In the genomic region with DNA sequence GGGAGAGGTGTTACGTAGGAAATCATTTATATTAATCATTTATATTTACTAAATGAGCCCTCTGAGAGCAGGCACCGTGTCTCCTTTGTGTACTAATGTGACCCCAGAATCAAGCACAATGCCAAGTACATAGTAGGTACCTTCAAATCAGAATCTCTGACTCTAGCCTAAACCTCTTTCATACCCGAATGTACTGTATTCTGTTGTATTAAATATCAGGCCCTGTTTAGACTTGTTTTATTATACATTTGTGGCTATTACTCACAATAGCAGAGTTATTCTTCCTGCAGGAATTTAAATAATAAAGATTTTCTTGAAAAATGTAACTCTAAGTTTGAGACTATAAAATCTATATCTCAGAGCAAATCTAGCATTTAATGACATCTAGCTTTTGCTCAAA, we compare ENCODE assay signal across 1 cellular context.
TF ChIP-seq lines count a peak whose summit lies in the region.

No MANE protein-coding gene starts in this region.

TF ChIP-seq in K562, 482 proteins besides CTCF, POLR2A, EP300 and RAD21 (continued from another document):
- TF ChIP-seq, protein P1, sequence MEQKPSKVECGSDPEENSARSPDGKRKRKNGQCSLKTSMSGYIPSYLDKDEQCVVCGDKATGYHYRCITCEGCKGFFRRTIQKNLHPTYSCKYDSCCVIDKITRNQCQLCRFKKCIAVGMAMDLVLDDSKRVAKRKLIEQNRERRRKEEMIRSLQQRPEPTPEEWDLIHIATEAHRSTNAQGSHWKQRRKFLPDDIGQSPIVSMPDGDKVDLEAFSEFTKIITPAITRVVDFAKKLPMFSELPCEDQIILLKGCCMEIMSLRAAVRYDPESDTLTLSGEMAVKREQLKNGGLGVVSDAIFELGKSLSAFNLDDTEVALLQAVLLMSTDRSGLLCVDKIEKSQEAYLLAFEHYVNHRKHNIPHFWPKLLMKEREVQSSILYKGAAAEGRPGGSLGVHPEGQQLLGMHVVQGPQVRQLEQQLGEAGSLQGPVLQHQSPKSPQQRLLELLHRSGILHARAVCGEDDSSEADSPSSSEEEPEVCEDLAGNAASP (IDR thresholded peaks at IDR 0.05): 0 out of 2 replicates have a peak, but pooled peaks have one; percentile 3
- TF ChIP-seq, protein P2, sequence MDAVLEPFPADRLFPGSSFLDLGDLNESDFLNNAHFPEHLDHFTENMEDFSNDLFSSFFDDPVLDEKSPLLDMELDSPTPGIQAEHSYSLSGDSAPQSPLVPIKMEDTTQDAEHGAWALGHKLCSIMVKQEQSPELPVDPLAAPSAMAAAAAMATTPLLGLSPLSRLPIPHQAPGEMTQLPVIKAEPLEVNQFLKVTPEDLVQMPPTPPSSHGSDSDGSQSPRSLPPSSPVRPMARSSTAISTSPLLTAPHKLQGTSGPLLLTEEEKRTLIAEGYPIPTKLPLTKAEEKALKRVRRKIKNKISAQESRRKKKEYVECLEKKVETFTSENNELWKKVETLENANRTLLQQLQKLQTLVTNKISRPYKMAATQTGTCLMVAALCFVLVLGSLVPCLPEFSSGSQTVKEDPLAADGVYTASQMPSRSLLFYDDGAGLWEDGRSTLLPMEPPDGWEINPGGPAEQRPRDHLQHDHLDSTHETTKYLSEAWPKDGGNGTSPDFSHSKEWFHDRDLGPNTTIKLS (IDR thresholded peaks at IDR 0.05; ENCODE audit: borderline replicate concordance, low read depth): no peak
